In genomic region chr3:148943531-148944200, GRCh38 we compare ENCODE assay signal across 8 cellular contexts. TPM values are rescaled to one million over a fixed set of nuclear protein-coding genes. Genes with fewer than 3 reads are reported as not detected.
DNase-seq lines count a peak whose midpoint lies in the region; ATAC-seq and TF ChIP-seq lines count a peak whose summit lies in the region.

No MANE protein-coding gene starts in this region.

- peak; percentile 46 for TF ChIP-seq CTCF in WTC11 (IDR thresholded peaks at IDR 0.05)

- peak; percentile 99 for ATAC-seq in activated CD4-positive, alpha-beta T cell treated with anti-CD3 and anti-CD28 coated beads for 36 hours
- ATAC-seq in GM19468 (IDR thresholded peaks at IDR 0.05; ENCODE audit: extremely low read depth, unreplicated experiment) (peak; percentile 84), HG03442 (IDR thresholded peaks at IDR 0.05; ENCODE audit: unreplicated experiment) (peak; percentile 99), WTC11 (peak; percentile 81)

- no peaks in the 10 kb centered on the region for H3K9me3 Mint-ChIP-seq in activated CD4-positive, alpha-beta T cell treated with anti-CD3 and anti-CD28 coated beads for 36 hours (ENCODE audit: low read depth)
- no peaks in the 10 kb centered on the region for H3K9me3 Mint-ChIP-seq in WTC11

- intact Hi-C loops in activated CD4-positive, alpha-beta T cell treated with anti-CD3 and anti-CD28 coated beads for 36 hours (cut with DNase I, micrococcal nuclease), result loop anchor here (1.0 kb wide), 1 partner anchor 82 kb away; no protein-coding TSS in a partner anchor

- no peaks in the 10 kb centered on the region for H3K36me3 Mint-ChIP-seq in activated CD4-positive, alpha-beta T cell treated with anti-CD3 and anti-CD28 coated beads for 36 hours (ENCODE audit: low read depth)
- H3K36me3 Mint-ChIP-seq in WTC11, result no peaks in the 10 kb centered on the region

- CTCF ChIA-PET in activated CD4-positive, alpha-beta T cell treated with anti-CD3 and anti-CD28 coated beads for 36 hours (lab: Charles Lee), result interaction anchor here (0.7 to 6.8 kb wide), 7 partner anchors 10 to 83 kb away, joined by 3 to 69 read pairs (median 4); no protein-coding TSS in a partner anchor
- CTCF ChIA-PET in WTC11 (lab: Charles Lee), result interaction anchor here (0.7 to 2.5 kb wide), 10 partner anchors 11 to 1161 kb away, joined by 3 to 21 read pairs (median 3); no protein-coding TSS in a partner anchor

- POLR2A ChIA-PET in activated CD4-positive, alpha-beta T cell treated with anti-CD3 and anti-CD28 coated beads for 36 hours (lab: Charles Lee), result no interaction called here
- POLR2A ChIA-PET in WTC11 (lab: Charles Lee), result no interaction called here

- DNase-seq in activated CD4-positive, alpha-beta T cell treated with anti-CD3 and anti-CD28 coated beads for 36 hours, result peak; percentile 28
- DNase-seq in activated CD4-positive, alpha-beta T cell treated with anti-CD3 and anti-CD28 coated beads for 1 hour, result no peak
- DNase-seq in NCI-H345 (lab: John Stamatoyannopoulos, UW) (peak; percentile 73), WTC11 (ENCODE audit: low spot score) (no peak), glomerular endothelial cell (ENCODE audit: extremely low read depth, low read depth, low spot score) (peak; percentile 69), pulmonary artery endothelial cell (ENCODE audit: low read depth, low spot score) (peak; percentile 67)

- no peak overlapping the region for H3K27ac Mint-ChIP-seq in activated CD4-positive, alpha-beta T cell treated with anti-CD3 and anti-CD28 coated beads for 36 hours
- H3K27ac Mint-ChIP-seq in WTC11, result no peak overlapping the region

- H3K27me3 Mint-ChIP-seq in activated CD4-positive, alpha-beta T cell treated with anti-CD3 and anti-CD28 coated beads for 36 hours, result peaks cover 2% of the 10 kb centered on the region
- H3K27me3 Mint-ChIP-seq in WTC11 (ENCODE audit: low read depth), result no peaks in the 10 kb centered on the region

- H3K4me1 Mint-ChIP-seq in activated CD4-positive, alpha-beta T cell treated with anti-CD3 and anti-CD28 coated beads for 36 hours, result no peaks in the 10 kb centered on the region
- no peaks in the 10 kb centered on the region for H3K4me1 Mint-ChIP-seq in WTC11

- H3K4me3 Mint-ChIP-seq in activated CD4-positive, alpha-beta T cell treated with anti-CD3 and anti-CD28 coated beads for 36 hours, result no peak overlapping the region
- no peak overlapping the region for H3K4me3 Mint-ChIP-seq in WTC11

TF ChIP-seq in WTC11, 78 proteins besides CTCF, POLR2A, EP300 and RAD21:
- TF ChIP-seq PRDM15 (CRISPR knock-in tag; IDR thresholded peaks at IDR 0.05) (no peak), NR3C1 (CRISPR knock-in tag; conservative IDR thresholded peaks at IDR 0.05; ENCODE audit: low read depth) (no peak), ESRRA (CRISPR knock-in tag; IDR thresholded peaks at IDR 0.05; ENCODE audit: borderline replicate concordance) (no peak), IRF2 (CRISPR knock-in tag; IDR thresholded peaks at IDR 0.05; ENCODE audit: borderline replicate concordance, low read depth) (no peak), SOX15 (CRISPR knock-in tag; IDR thresholded peaks at IDR 0.05) (no peak), FOXP1 (CRISPR knock-in tag; IDR thresholded peaks at IDR 0.05; ENCODE audit: borderline replicate concordance) (no peak), TCF7 (CRISPR knock-in tag; IDR thresholded peaks at IDR 0.05; ENCODE audit: low read depth) (no peak), CBFB (CRISPR knock-in tag; IDR thresholded peaks at IDR 0.05; ENCODE audit: low read depth) (no peak), ZNF423 (CRISPR knock-in tag; IDR thresholded peaks at IDR 0.05) (no peak), SMAD4 (CRISPR knock-in tag; IDR thresholded peaks at IDR 0.05) (no peak)
- TF ChIP-seq, protein P1, sequence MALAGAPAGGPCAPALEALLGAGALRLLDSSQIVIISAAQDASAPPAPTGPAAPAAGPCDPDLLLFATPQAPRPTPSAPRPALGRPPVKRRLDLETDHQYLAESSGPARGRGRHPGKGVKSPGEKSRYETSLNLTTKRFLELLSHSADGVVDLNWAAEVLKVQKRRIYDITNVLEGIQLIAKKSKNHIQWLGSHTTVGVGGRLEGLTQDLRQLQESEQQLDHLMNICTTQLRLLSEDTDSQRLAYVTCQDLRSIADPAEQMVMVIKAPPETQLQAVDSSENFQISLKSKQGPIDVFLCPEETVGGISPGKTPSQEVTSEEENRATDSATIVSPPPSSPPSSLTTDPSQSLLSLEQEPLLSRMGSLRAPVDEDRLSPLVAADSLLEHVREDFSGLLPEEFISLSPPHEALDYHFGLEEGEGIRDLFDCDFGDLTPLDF (CRISPR knock-in tag; IDR thresholded peaks at IDR 0.05), result no peak
- TF ChIP-seq, protein P2, sequence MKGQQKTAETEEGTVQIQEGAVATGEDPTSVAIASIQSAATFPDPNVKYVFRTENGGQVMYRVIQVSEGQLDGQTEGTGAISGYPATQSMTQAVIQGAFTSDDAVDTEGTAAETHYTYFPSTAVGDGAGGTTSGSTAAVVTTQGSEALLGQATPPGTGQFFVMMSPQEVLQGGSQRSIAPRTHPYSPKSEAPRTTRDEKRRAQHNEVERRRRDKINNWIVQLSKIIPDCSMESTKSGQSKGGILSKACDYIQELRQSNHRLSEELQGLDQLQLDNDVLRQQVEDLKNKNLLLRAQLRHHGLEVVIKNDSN (CRISPR knock-in tag; IDR thresholded peaks at IDR 0.05), result no peak

RNA-seq across cellular contexts. Expression of gene GYG1, which starts 47.7 kb away (rescaled TPM):
- 10 to 100 TPM; 13.3 to 14.0 TPM for total RNA-seq in activated CD4-positive, alpha-beta T cell treated with anti-CD3 and anti-CD28 coated beads for 36 hours
- total RNA-seq in WTC11 (2021) (34.8 to 43.1 TPM (median 41.7 TPM) in 3 replicates), glomerular endothelial cell (43.8 and 47.3 TPM in 2 replicates), pulmonary artery endothelial cell (60.9 and 61.9 TPM in 2 replicates)

Comparison
In these comparisons a context has a peak if more than half of its experiments do, and no peak if none do; other contexts are left out.
1. DNase-seq: peak in activated CD4-positive, alpha-beta T cell treated with anti-CD3 and anti-CD28 coated beads for 36 hours (single experiment), NCI-H345 (single experiment), glomerular endothelial cell (single experiment) and pulmonary artery endothelial cell (single experiment); none in activated CD4-positive, alpha-beta T cell treated with anti-CD3 and anti-CD28 coated beads for 1 hour (single experiment) and WTC11 (single experiment).
2. Peak in every context shown above with its lines, with median percentiles within 50 percentile points of each other: ATAC-seq.